12 cellular contexts compared by ENCODE assay signal in genomic region chr2:127389778-127390435, GRCh38. TPM values are rescaled to one million over a fixed set of nuclear protein-coding genes. Genes with fewer than 3 reads are reported as not detected.
DNase-seq lines count a peak whose midpoint lies in the region; TF ChIP-seq lines count a peak whose summit lies in the region.
"Had no signal": no experiment of that assay in that cellular context is flagged by ENCODE, and none has a peak within 500 bp of the region (broad histone marks: within the 10 kb centered on the region; RNA-seq: fewer than 3 reads in every experiment).

No MANE protein-coding gene starts in this region.

- peak overlapping the region; percentile 78 for H3K27ac Mint-ChIP-seq in activated T-helper 2 cell treated with anti-CD3 and anti-CD28 coated beads, Interferon-gamma antibody, Interleukin-2, Interleukin-4, amounts not matched to agents 10 μg/mL and 5 μg/mL and 100 μg/mL, durations not matched to agents 14 hours and 24 hours and 36 hours

- whole genome bisulfite sequencing in spleen, 5 donors: 42 to 60% (median 54%) methylated on average over 5 of the region's 5 CpGs
- WGBS in sigmoid colon, 2 donors: 68 to 87% methylated on average over 5 of the region's 5 CpGs

- no peaks in the 10 kb centered on the region for H3K36me3 ChIP-seq in spleen
- H3K36me3 ChIP-seq in sigmoid colon: no peaks in the 10 kb centered on the region

- peak; percentile 20 for DNase-seq in activated CD4-positive, alpha-beta T cell treated with anti-CD3 and anti-CD28 coated beads, Interleukin-2, amount 50 U/mL, for 1 hour
- no peak for DNase-seq in activated CD4-positive, alpha-beta T cell treated with anti-CD3 and anti-CD28 coated beads for 4 hours
- DNase-seq in MV-4-11 (lab: John Stamatoyannopoulos, UW) (peak; percentile 71), spleen (no peak), dorsolateral prefrontal cortex (no peak), sigmoid colon (no peak)
- DNase-seq in activated T-helper 2 cell treated with anti-CD3 and anti-CD28 coated beads, Interferon-gamma antibody, Interleukin-2, Interleukin-4, amounts not matched to agents 10 μg/mL and 5 μg/mL and 100 μg/mL, durations not matched to agents 14 hours and 24 hours and 36 hours (ENCODE audit: low spot score): no peak
- DNase-seq in activated CD8-positive, alpha-beta memory T cell treated with anti-CD3 and anti-CD28 coated beads, Interleukin-2, amount 50 U/mL, for 48 hours: no peak
- DNase-seq: amygdala, left cardiac atrium, NCI-H2107 had no signal

- H3K27ac ChIP-seq in spleen: peak overlapping the region; percentile 49 to 100 (median 100)
- peak overlapping the region in 3 of 59 donors; percentile 10 to 37 (median 20) for H3K27ac ChIP-seq in dorsolateral prefrontal cortex
- H3K27ac ChIP-seq in sigmoid colon: no peak overlapping the region

- no peak for TF ChIP-seq CTCF in spleen (IDR thresholded peaks at IDR 0.05 in 8 of 11, conservative IDR thresholded peaks at IDR 0.05 in 3 of 11)
- TF ChIP-seq CTCF in dorsolateral prefrontal cortex (IDR thresholded peaks at IDR 0.05 in 54 of 56, conservative IDR thresholded peaks at IDR 0.05 in 2 of 56; ENCODE audit: low read depth in 1 of 56, partially characterized antibody in 56 of 56): no peak
- TF ChIP-seq CTCF in sigmoid colon (IDR thresholded peaks at IDR 0.05): no peak

- peaks cover 5% of the 10 kb centered on the region for H3K36me3 Mint-ChIP-seq in activated T-helper 2 cell treated with anti-CD3 and anti-CD28 coated beads, Interferon-gamma antibody, Interleukin-2, Interleukin-4, amounts not matched to agents 10 μg/mL and 5 μg/mL and 100 μg/mL, durations not matched to agents 14 hours and 24 hours and 36 hours (ENCODE audit: low read depth)

- peaks cover 16 to 52% (median 45%) of the 10 kb centered on the region in 6 donors for H3K4me1 ChIP-seq in spleen
- peaks cover 0 to 29% (median 22%) of the 10 kb centered on the region in 4 donors for H3K4me1 ChIP-seq in sigmoid colon

- H3K27me3 ChIP-seq in spleen (replicated peaks in 1 of 7) (no peaks in the 10 kb centered on the region), dorsolateral prefrontal cortex (no peaks in the 10 kb centered on the region), sigmoid colon (no peaks in the 10 kb centered on the region)

- TF ChIP-seq POLR2A in spleen (IDR thresholded peaks at IDR 0.05): no peak
- TF ChIP-seq POLR2A in sigmoid colon (IDR thresholded peaks at IDR 0.05): no peak

- H3K4me3 ChIP-seq in spleen (peak overlapping the region in 1 of 8 donors; percentile 91), dorsolateral prefrontal cortex (no peak overlapping the region), sigmoid colon (no peak overlapping the region)

- no peaks in the 10 kb centered on the region for H3K9me3 Mint-ChIP-seq in activated T-helper 2 cell treated with anti-CD3 and anti-CD28 coated beads, Interferon-gamma antibody, Interleukin-2, Interleukin-4, amounts not matched to agents 10 μg/mL and 5 μg/mL and 100 μg/mL, durations not matched to agents 14 hours and 24 hours and 36 hours

- H3K9me3 ChIP-seq in spleen: no peaks in the 10 kb centered on the region
- H3K9me3 ChIP-seq in sigmoid colon: no peaks in the 10 kb centered on the region

- H3K27me3 Mint-ChIP-seq in activated T-helper 2 cell treated with anti-CD3 and anti-CD28 coated beads, Interferon-gamma antibody, Interleukin-2, Interleukin-4, amounts not matched to agents 10 μg/mL and 5 μg/mL and 100 μg/mL, durations not matched to agents 14 hours and 24 hours and 36 hours (ENCODE audit: low read depth): no peaks in the 10 kb centered on the region

- no peak for TF ChIP-seq EP300 in sigmoid colon (IDR thresholded peaks at IDR 0.05)

- peaks cover 55% of the 10 kb centered on the region for H3K4me1 Mint-ChIP-seq in activated T-helper 2 cell treated with anti-CD3 and anti-CD28 coated beads, Interferon-gamma antibody, Interleukin-2, Interleukin-4, amounts not matched to agents 10 μg/mL and 5 μg/mL and 100 μg/mL, durations not matched to agents 14 hours and 24 hours and 36 hours (ENCODE audit: low read depth)

- intact Hi-C loops in activated T-helper 2 cell treated with anti-CD3 and anti-CD28 coated beads, Interferon-gamma antibody, Interleukin-2, Interleukin-4, amounts not matched to agents 10 μg/mL and 5 μg/mL and 100 μg/mL, durations not matched to agents 14 hours and 24 hours and 36 hours (cut with micrococcal nuclease): loop anchor here (2.0 to 5.0 kb wide), 3 partner anchors 32 to 163 kb away; no protein-coding TSS in a partner anchor
- intact Hi-C loops in spleen (cut with DNase I; ENCODE audit: low total_unique reads): no loop called here
- intact Hi-C loops in dorsolateral prefrontal cortex (cut with DNase I): loop anchor here (2.0 to 10.0 kb wide), 3 partner anchors 15 to 135 kb away; partner anchors contain the start of gene IWS1 (in 1 of the 2)
- intact Hi-C loops in sigmoid colon (cut with DNase I): loop anchor here (10.0 kb wide), 1 partner anchor 735 kb away; the partner anchor contains the start of gene GYPC

- H3K4me3 Mint-ChIP-seq in activated T-helper 2 cell treated with anti-CD3 and anti-CD28 coated beads, Interferon-gamma antibody, Interleukin-2, Interleukin-4, amounts not matched to agents 10 μg/mL and 5 μg/mL and 100 μg/mL, durations not matched to agents 14 hours and 24 hours and 36 hours (ENCODE audit: low read depth): no peak overlapping the region

RNA-seq across cellular contexts. Expression of gene MAP3K2, which starts 2.1 kb away (rescaled TPM):
- 49.6 and 51.3 TPM in 2 replicates for total RNA-seq in activated T-helper 2 cell treated with anti-CD3 and anti-CD28 coated beads, Interferon-gamma antibody, Interleukin-2, Interleukin-4, amounts not matched to agents 10 μg/mL and 5 μg/mL and 100 μg/mL, durations not matched to agents 14 hours and 24 hours and 36 hours
- total RNA-seq in spleen: 10 to 100 TPM; 60.3 to 83.9 (median 68.6) TPM
- 1 to 10 TPM; 6.5 to 8.6 (median 7.8) TPM for polyA plus RNA-seq in spleen
- 10 to 100 TPM; 36.0 to 66.7 (median 51.9) TPM for total RNA-seq in dorsolateral prefrontal cortex
- 10 to 100 TPM; 39.9 to 52.2 (median 47.7) TPM for total RNA-seq in sigmoid colon
- 10 to 100 TPM in 1 of 3 donors, 1 to 10 TPM in 2; 9.0 to 10.4 (median 9.2) TPM for polyA plus RNA-seq in sigmoid colon

RNA-seq across cellular contexts. Expression of gene PROC, which starts 28.3 kb away (rescaled TPM):
- not detected in 2 replicates for total RNA-seq in activated T-helper 2 cell treated with anti-CD3 and anti-CD28 coated beads, Interferon-gamma antibody, Interleukin-2, Interleukin-4, amounts not matched to agents 10 μg/mL and 5 μg/mL and 100 μg/mL, durations not matched to agents 14 hours and 24 hours and 36 hours
- total RNA-seq in spleen (not detected), dorsolateral prefrontal cortex (1 to 10 TPM in 36 of 120 experiments, under 1 TPM in 37, not detected in 47; 0.22 to 3.4 (median 0.99) TPM), sigmoid colon (not detected)
- polyA plus RNA-seq in spleen (under 1 TPM; 0.16 to 0.52 (median 0.21) TPM), sigmoid colon (1 to 10 TPM; 1.4 to 7.8 (median 1.8) TPM)
- total RNA-seq: fibroblast of lung, left cardiac atrium had no signal
- polyA plus RNA-seq: fibroblast of lung had no signal

Comparison
In these comparisons a context has a peak if more than half of its experiments do, and no peak if none do; other contexts are left out.
1. DNase-seq: peak in activated CD4-positive, alpha-beta T cell treated with anti-CD3 and anti-CD28 coated beads, Interleukin-2, amount 50 U/mL, for 1 hour (single experiment) and MV-4-11 (single experiment); none in activated CD4-positive, alpha-beta T cell treated with anti-CD3 and anti-CD28 coated beads for 4 hours (0 of 2), activated T-helper 2 cell treated with anti-CD3 and anti-CD28 coated beads, Interferon-gamma antibody, Interleukin-2, Interleukin-4, amounts not matched to agents 10 μg/mL and 5 μg/mL and 100 μg/mL, durations not matched to agents 14 hours and 24 hours and 36 hours (single experiment), spleen (single experiment), activated CD8-positive, alpha-beta memory T cell treated with anti-CD3 and anti-CD28 coated beads, Interleukin-2, amount 50 U/mL, for 48 hours (single experiment), dorsolateral prefrontal cortex (0 of 10) and sigmoid colon (single experiment).
2. H3K27ac ChIP-seq: peak in spleen (8 of 8); none in sigmoid colon (0 of 4).